Comparison of ENCODE assay signal across 7 cellular contexts in genomic region chr5:39491210-39491609, GRCh38.
"Had no signal": no experiment of that assay in that cellular context is flagged by ENCODE, and none has a peak within 500 bp of the region (broad histone marks: within the 10 kb centered on the region; RNA-seq: fewer than 3 reads in every experiment).

No MANE protein-coding gene starts in this region.

- H3K9ac ChIP-seq: KMS-11 had no signal

- ATAC-seq: HepG2 had no signal

- DNase-seq: IMR-90, KBM-7, KG1 had no signal

- H3K4me2 ChIP-seq: KMS-11 had no signal

- H3K27ac ChIP-seq: HL-60, KMS-11 had no signal

- FAIRE-seq: HepG2, HTR-8/SVneo had no signal
